In the genomic region with DNA sequence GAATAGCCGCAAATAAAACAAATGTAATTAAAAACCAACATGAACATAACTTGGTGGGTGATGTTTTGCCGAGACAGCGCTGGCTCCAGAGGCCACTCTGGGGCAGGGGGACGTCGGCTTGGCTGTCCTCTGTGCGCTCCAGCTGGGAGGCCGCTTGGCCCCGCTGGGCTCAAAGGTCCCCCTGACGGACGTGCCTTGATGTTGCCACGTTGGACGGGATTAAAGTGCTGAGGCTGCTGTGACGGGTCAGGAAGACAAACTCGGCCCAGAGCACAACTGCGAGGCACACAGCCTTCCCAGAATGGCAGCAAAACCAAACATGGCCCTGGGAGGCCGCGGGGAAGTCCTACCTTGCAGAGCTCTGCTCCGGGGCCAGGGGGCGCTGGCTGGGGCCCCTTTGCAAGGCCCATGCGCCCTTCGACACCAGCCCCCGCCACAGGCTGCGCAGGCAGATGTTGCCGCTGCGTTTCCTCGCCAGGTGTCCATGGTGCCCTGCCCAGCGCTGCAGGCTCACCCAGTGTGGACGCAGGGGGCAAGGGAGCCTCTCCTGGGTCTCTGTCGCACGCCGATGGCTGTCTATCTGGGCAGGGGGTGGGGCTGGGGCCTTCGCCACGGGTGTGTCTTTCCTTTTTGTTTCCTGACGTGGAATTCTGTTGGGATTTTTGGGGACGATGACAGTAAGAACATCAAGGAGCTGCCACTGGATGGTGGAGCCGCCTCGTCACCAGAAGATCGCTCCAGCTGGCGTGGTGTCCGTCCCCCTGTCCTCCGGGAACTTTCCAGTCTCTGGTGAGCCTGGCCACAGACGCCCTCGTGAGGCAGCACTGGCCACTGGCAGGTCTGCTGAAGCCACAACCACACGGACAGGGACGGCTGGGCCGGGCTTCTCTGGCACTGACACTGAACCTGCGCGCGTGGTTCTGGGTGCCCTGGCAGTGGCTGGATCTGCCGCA, we compare ENCODE assay signal across 8 cellular contexts.
DNase-seq lines count a peak whose midpoint lies in the region; ATAC-seq, FAIRE-seq and TF ChIP-seq lines count a peak whose summit lies in the region.

No MANE protein-coding gene starts in this region.

- H3K36me3 Mint-ChIP-seq in activated naive CD4-positive, alpha-beta T cell treated with anti-CD3 and anti-CD28 coated beads, Interleukin-2, amount 50 U/mL, for 72 hours = no peaks in the 10 kb centered on the region
- no peaks in the 10 kb centered on the region for H3K36me3 Mint-ChIP-seq in osteocyte (ENCODE audit: unreplicated experiment)

- peak in 1 of 2 donors; percentile 53 for ATAC-seq in activated naive CD4-positive, alpha-beta T cell treated with anti-CD3 and anti-CD28 coated beads, Interleukin-2, amount 50 U/mL, for 72 hours
- ATAC-seq in Right ventricle myocardium superior (ENCODE audit: poor library complexity) = peak; percentile 92
- ATAC-seq in GM21381 (IDR thresholded peaks at IDR 0.05; ENCODE audit: unreplicated experiment) = no peak
- ATAC-seq in HG03108 (IDR thresholded peaks at IDR 0.05; ENCODE audit: unreplicated experiment) = no peak

- H3K27me3 Mint-ChIP-seq in osteocyte (ENCODE audit: unreplicated experiment) = no peaks in the 10 kb centered on the region

- intact Hi-C loops in Right ventricle myocardium superior (cut with DNase I) = loop anchor here (5.0 kb wide), 1 partner anchor 277 kb away; no protein-coding TSS in a partner anchor

- no peaks in the 10 kb centered on the region for H3K9me3 Mint-ChIP-seq in activated naive CD4-positive, alpha-beta T cell treated with anti-CD3 and anti-CD28 coated beads, Interleukin-2, amount 50 U/mL, for 72 hours
- no peaks in the 10 kb centered on the region for H3K9me3 Mint-ChIP-seq in osteocyte (ENCODE audit: unreplicated experiment)

- peak overlapping the region in 1 of 2 donors; percentile 14 for H3K27ac Mint-ChIP-seq in activated naive CD4-positive, alpha-beta T cell treated with anti-CD3 and anti-CD28 coated beads, Interleukin-2, amount 50 U/mL, for 72 hours
- no peak overlapping the region for H3K27ac Mint-ChIP-seq in osteocyte (ENCODE audit: unreplicated experiment)

- TF ChIP-seq CTCF in D721Med (IDR thresholded peaks at IDR 0.05; ENCODE audit: insufficient read depth, missing control alignments) = peak; percentile 21
- peak; percentile 36 for TF ChIP-seq CTCF in osteocyte (IDR thresholded peaks at IDR 0.05)

- peak; percentile 12 for DNase-seq in D721Med (ENCODE audit: insufficient read length, low spot score)
- DNase-seq in HuH-7 (ENCODE audit: low spot score) = peak; percentile 97
- peak; percentile 43 to 67 for DNase-seq in activated naive CD4-positive, alpha-beta T cell treated with anti-CD3 and anti-CD28 coated beads, Interleukin-2, amount 50 U/mL, for 72 hours (ENCODE audit: low spot score in 2 of 2)
- peak; percentile 87 for DNase-seq in Right ventricle myocardium superior
- DNase-seq in osteocyte (ENCODE audit: extremely low spot score, unreplicated experiment) = peak; percentile 83
- no peak for DNase-seq in NOMO-1 treated with DMSO at 0.1 percent for 48 hours (lab: John Stamatoyannopoulos, UW; ENCODE audit: unreplicated experiment)

- H3K4me1 Mint-ChIP-seq in osteocyte (ENCODE audit: unreplicated experiment) = peaks cover 6% of the 10 kb centered on the region

- H3K4me3 Mint-ChIP-seq in osteocyte (ENCODE audit: unreplicated experiment) = no peak overlapping the region

- no peak for FAIRE-seq in D721Med (lab: Jason Lieb, UNC)
